ENCODE assay signal across 23 cellular contexts in the genomic region with DNA sequence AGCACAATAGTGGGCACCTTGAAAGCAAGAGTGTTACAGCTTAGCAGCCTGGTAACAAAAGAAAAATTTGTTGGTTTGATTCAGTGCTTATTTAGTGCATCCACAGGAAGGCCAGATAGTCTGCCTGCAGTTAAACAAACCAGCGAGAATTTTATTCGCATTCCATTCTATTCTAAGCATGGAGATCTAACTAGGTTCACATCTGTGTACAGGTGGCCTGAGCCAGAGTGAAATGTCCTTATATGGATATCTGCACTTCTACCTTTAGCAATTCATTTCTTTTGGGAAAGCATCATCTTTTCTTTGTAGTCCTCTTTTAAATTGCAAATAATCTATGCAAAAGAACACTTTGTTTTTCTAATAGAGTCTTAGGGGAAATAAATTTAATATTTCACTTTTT.
"Had no signal": no experiment of that assay in that cellular context is flagged by ENCODE, and none has a peak within 500 bp of the region (broad histone marks: within the 10 kb centered on the region; RNA-seq: fewer than 3 reads in every experiment).

No MANE protein-coding gene starts in this region.

- H3K9me3 ChIP-seq: SK-N-SH had no signal

- DNase-seq: KBM-7, MV-4-11, NCI-H1048, NCI-H1105, NCI-H1417, NCI-H1436 treated with DMSO at 0.1 percent for 48 hours, NCI-H1694, NCI-H187 treated with DMSO at 0.1 percent for 48 hours, NCI-H2029 treated with DMSO at 0.1 percent for 48 hours, NCI-H226, NCI-H446, NCI-H510A, NCI-H524 treated with DMSO at 0.1 percent for 48 hours, NCI-H69, NCI-H774, PC-3, SHP77, SK-N-SH, SW 1271 had no signal

- FAIRE-seq: HTR-8/SVneo had no signal

- H3K9ac ChIP-seq: SK-N-SH had no signal

- H3K27ac ChIP-seq: HL-60, RWPE1 had no signal

- H3K4me2 ChIP-seq: SK-N-SH had no signal

- ATAC-seq: Panc1, PC-3 had no signal
